Comparison of ENCODE assay signal across 8 cellular contexts in the genomic region with DNA sequence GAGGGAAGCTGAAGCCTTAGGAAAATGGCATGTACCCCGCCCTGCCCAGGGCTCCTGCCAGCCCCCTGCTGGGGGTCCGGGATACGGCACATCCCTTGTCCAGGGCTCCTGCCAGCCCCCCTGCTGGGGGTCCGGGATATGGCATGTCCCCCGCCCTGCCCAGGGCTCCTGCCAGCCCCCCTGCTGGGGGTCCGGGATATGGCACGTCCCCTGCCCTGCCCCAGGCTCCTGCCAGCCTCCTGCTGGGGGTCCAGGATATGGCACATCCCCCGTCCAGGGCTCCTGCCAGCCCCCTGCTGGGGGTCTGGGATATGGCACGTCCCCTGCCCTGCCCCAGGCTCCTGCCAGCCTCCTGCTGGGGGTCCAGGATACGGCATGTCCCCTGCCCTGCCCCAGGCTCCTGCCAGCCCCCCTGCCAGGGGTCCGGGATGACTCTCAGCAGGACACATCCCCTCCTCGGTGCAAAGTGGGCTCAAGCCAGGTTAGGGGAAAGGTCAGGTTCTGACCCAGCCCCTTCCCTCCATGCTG. TPM values are rescaled to one million over a fixed set of nuclear protein-coding genes. Genes with fewer than 3 reads are reported as not detected.
DNase-seq lines count a peak whose midpoint lies in the region; ATAC-seq and TF ChIP-seq lines count a peak whose summit lies in the region.

No MANE protein-coding gene starts in this region.

- CTCF ChIA-PET in AG04449 (lab: Yijun Ruan, JAX): interaction anchor here (1.2 kb wide), 1 partner anchor 17 kb away, joined by 4 read pairs; no protein-coding TSS in a partner anchor

- H3K27ac ChIP-seq in ascending aorta: no peak overlapping the region
- H3K27ac ChIP-seq in right lobe of liver: no peak overlapping the region

- intact Hi-C loops in ascending aorta (cut with DNase I) (no loop called here), right lobe of liver (cut with DNase I) (no loop called here)

- no peaks in the 10 kb centered on the region for H3K9me3 ChIP-seq in ascending aorta
- H3K9me3 ChIP-seq in right lobe of liver: no peaks in the 10 kb centered on the region

- ATAC-seq in right lobe of liver (peak in 1 of 4 donors; percentile 7), GM18858 (IDR thresholded peaks at IDR 0.05; ENCODE audit: unreplicated experiment) (no peak), HG03159 (IDR thresholded peaks at IDR 0.05; ENCODE audit: unreplicated experiment) (no peak), GM21526 (IDR thresholded peaks at IDR 0.05; ENCODE audit: low FRiP score, unreplicated experiment) (no peak)

- H3K27me3 ChIP-seq in ascending aorta (no peaks in the 10 kb centered on the region), right lobe of liver (no peaks in the 10 kb centered on the region)

- H3K4me1 ChIP-seq in ascending aorta (no peaks in the 10 kb centered on the region), right lobe of liver (no peaks in the 10 kb centered on the region)

- peak; percentile 32 for TF ChIP-seq CTCF in AG04449 (IDR thresholded peaks at IDR 0.05; ENCODE audit: insufficient read depth, low read length, missing control alignments)
- TF ChIP-seq CTCF in ascending aorta (IDR thresholded peaks at IDR 0.05): peak in 2 of 3 experiments; percentile 24 to 29
- TF ChIP-seq CTCF in right lobe of liver (IDR thresholded peaks at IDR 0.05): peak in 3 of 4 donors; percentile 7 to 32 (median 12)

- H3K36me3 ChIP-seq in ascending aorta: no peaks in the 10 kb centered on the region
- peaks cover 0 to 6% (median 0%) of the 10 kb centered on the region in 4 donors for H3K36me3 ChIP-seq in right lobe of liver

- H3K4me3 ChIP-seq in AG04449 (ENCODE audit: low read depth, low read length) (no peak overlapping the region), ascending aorta (no peak overlapping the region), right lobe of liver (no peak overlapping the region)

- no peak for DNase-seq in AG04449 (ENCODE audit: low read depth, low spot score)
- DNase-seq in HCEC 1CT: peak; percentile 5
- no peak for DNase-seq in ascending aorta (ENCODE audit: low spot score in 2 of 2)
- peak in 2 of 3 donors; percentile 11 to 46 for DNase-seq in right lobe of liver
- no peak for DNase-seq in NK-92 (lab: John Stamatoyannopoulos, UW; ENCODE audit: unreplicated experiment)

- POLR2A ChIA-PET in AG04449 (lab: Yijun Ruan, JAX): no interaction called here

- TF ChIP-seq POLR2A in right lobe of liver (IDR thresholded peaks at IDR 0.05): no peak

- WGBS in right lobe of liver (ENCODE audit: insufficient coverage, low coverage, low lambda C conversion rate, missing lambda C conversion rate): 75% methylated on average over 7 of the region's 12 CpGs

RNA-seq across cellular contexts. Expression of a gene that starts 43.2 kb away (rescaled TPM):
- total RNA-seq in ascending aorta (44.2 TPM), right lobe of liver (10 to 100 TPM; 17.6 to 74.0 (median 25.7) TPM)

Comparison
In these comparisons a context has a peak if more than half of its experiments do, and no peak if none do; other contexts are left out.
1. DNase-seq: peak in HCEC 1CT (single experiment) and right lobe of liver (2 of 3); none in AG04449 (single experiment), ascending aorta (0 of 2) and NK-92 (single experiment).
2. Peak in every context shown above with its lines, with median percentiles within 50 percentile points of each other: CTCF ChIP-seq.